19 cellular contexts compared by ENCODE assay signal in genomic region chr4:142272452-142272851, GRCh38.
"Had no signal": no experiment of that assay in that cellular context is flagged by ENCODE, and none has a peak within 500 bp of the region (broad histone marks: within the 10 kb centered on the region; RNA-seq: fewer than 3 reads in every experiment).

No MANE protein-coding gene starts in this region.

- ATAC-seq: activated CD8-positive, alpha-beta memory T cell treated with anti-CD3 and anti-CD28 coated beads, Interleukin-2, amount 10 ng/mL, durations not matched to agents 7 days and 5 days had no signal

- FAIRE-seq: endothelial cell of umbilical vein, urothelium cell line had no signal

- H3K4me3 Mint-ChIP-seq: activated CD4-positive, alpha-beta memory T cell treated with anti-CD3 and anti-CD28 coated beads for 36 hours; activated CD8-positive, alpha-beta memory T cell treated with anti-CD3 and anti-CD28 coated beads, Interleukin-2, amount 10 ng/mL, durations not matched to agents 7 days and 5 days; activated T-helper 1 cell treated with anti-CD3 and anti-CD28 coated beads, Interleukin-12 subunit alpha, Interleukin-12 subunit beta, Interleukin-2, Interleukin-4 antibody, amounts not matched to agents 30 ng/mL and 10 ng/mL and 1 ng/mL, durations not matched to agents 14 hours and 24 hours and 36 hours; nephron progenitor cell; T-helper 1 cell treated with Interleukin-12 subunit alpha and Interleukin-12 subunit beta and Interleukin-4 antibody, amounts not matched to agents 30 μg/mL and 1 μg/mL, for 36 hours had no signal

- H3K4me3 ChIP-seq: cardiac muscle cell, hepatocyte, SJCRH30, tibial artery had no signal

- H3K27ac ChIP-seq: cardiac muscle cell, hepatocyte, SJCRH30, tibial artery, VCaP had no signal

- H3K27me3 ChIP-seq: cardiac muscle cell, hepatocyte, SJCRH30, tibial artery had no signal

- H3K36me3 ChIP-seq: cardiac muscle cell, SJCRH30, tibial artery had no signal

- DNase-seq: activated CD4-positive, alpha-beta memory T cell treated with anti-CD3 and anti-CD28 coated beads for 36 hours; activated CD8-positive, alpha-beta memory T cell treated with anti-CD3 and anti-CD28 coated beads, Interleukin-2, amount 10 ng/mL, durations not matched to agents 7 days and 5 days; amniotic stem cell; dermis blood vessel endothelial cell; effector memory CD4-positive, alpha-beta T cell; foreskin fibroblast; nephron progenitor cell; nucleus accumbens; SJCRH30; stimulated activated naive CD4-positive, alpha-beta T cell; substantia nigra; tibial artery had no signal

- H3K27ac Mint-ChIP-seq: activated CD4-positive, alpha-beta memory T cell treated with anti-CD3 and anti-CD28 coated beads for 36 hours; activated CD8-positive, alpha-beta memory T cell treated with anti-CD3 and anti-CD28 coated beads, Interleukin-2, amount 10 ng/mL, durations not matched to agents 7 days and 5 days; activated T-helper 1 cell treated with anti-CD3 and anti-CD28 coated beads, Interleukin-12 subunit alpha, Interleukin-12 subunit beta, Interleukin-2, Interleukin-4 antibody, amounts not matched to agents 30 ng/mL and 10 ng/mL and 1 ng/mL, durations not matched to agents 14 hours and 24 hours and 36 hours; nephron progenitor cell; T-helper 1 cell treated with Interleukin-12 subunit alpha and Interleukin-12 subunit beta and Interleukin-4 antibody, amounts not matched to agents 30 μg/mL and 1 μg/mL, for 36 hours had no signal

- H3K9me3 ChIP-seq: SJCRH30, tibial artery had no signal

- H3K4me1 Mint-ChIP-seq: nephron progenitor cell had no signal

- H3K4me2 ChIP-seq: hepatocyte had no signal

- H3K9me3 Mint-ChIP-seq: activated CD4-positive, alpha-beta memory T cell treated with anti-CD3 and anti-CD28 coated beads for 36 hours; activated T-helper 1 cell treated with anti-CD3 and anti-CD28 coated beads, Interleukin-12 subunit alpha, Interleukin-12 subunit beta, Interleukin-2, Interleukin-4 antibody, amounts not matched to agents 30 ng/mL and 10 ng/mL and 1 ng/mL, durations not matched to agents 14 hours and 24 hours and 36 hours; nephron progenitor cell; T-helper 1 cell treated with Interleukin-12 subunit alpha and Interleukin-12 subunit beta and Interleukin-4 antibody, amounts not matched to agents 30 μg/mL and 1 μg/mL, for 36 hours had no signal

- H2AFZ ChIP-seq: hepatocyte had no signal

- H3K27me3 Mint-ChIP-seq: activated CD4-positive, alpha-beta memory T cell treated with anti-CD3 and anti-CD28 coated beads for 36 hours; activated CD8-positive, alpha-beta memory T cell treated with anti-CD3 and anti-CD28 coated beads, Interleukin-2, amount 10 ng/mL, durations not matched to agents 7 days and 5 days had no signal
